ENCODE assay signal across 8 cellular contexts in genomic region chr1:113812661-113813135, GRCh38.
A peak's percentile ranks its signal among the peaks of the same experiment; 100 is the strongest.
DNase-seq lines count a peak whose midpoint lies in the region; TF ChIP-seq lines count a peak whose summit lies in the region.

No MANE protein-coding gene starts in this region.

- H3K36me3 ChIP-seq in ES-I3 (ENCODE audit: insufficient read depth, low read length) = no peaks in the 10 kb centered on the region
- H3K36me3 ChIP-seq in mucosa of rectum (ENCODE audit: control insufficient read depth in 2 of 2, insufficient read depth in 2 of 2, low read length in 2 of 2) = no peaks in the 10 kb centered on the region

- H3K4me3 ChIP-seq in coronary artery (peak overlapping the region; percentile 92), mucosa of rectum (ENCODE audit: low read length in 2 of 2) (peak overlapping the region; percentile 79 to 100)

- peak overlapping the region; percentile 61 for H3K9ac ChIP-seq in ES-I3 (ENCODE audit: low read depth, low read length)
- peak overlapping the region; percentile 54 to 74 for H3K9ac ChIP-seq in mucosa of rectum (ENCODE audit: low read depth in 1 of 2, low read length in 2 of 2)

- H3K4me1 ChIP-seq in ES-I3 (ENCODE audit: insufficient read depth, low read length) (0 out of 2 replicates have a peak, but pooled peaks cover 3% of the 10 kb centered on the region), mucosa of rectum (ENCODE audit: control insufficient read depth in 2 of 2, insufficient read depth in 2 of 2, low read length in 2 of 2) (peaks cover 15 to 19% of the 10 kb centered on the region in 2 donors)

- TF ChIP-seq CTCF in coronary artery (IDR thresholded peaks at IDR 0.05) = no peak

- DNase-seq in NCI-H69 (lab: John Stamatoyannopoulos, UW) = peak; percentile 39
- DNase-seq in coronary artery (ENCODE audit: low spot score) = no peak
- DNase-seq in ecto neural progenitor cell (ENCODE audit: low spot score) = no peak
- DNase-seq in NCI-H2081 treated with DMSO at 0.1 percent for 48 hours (lab: John Stamatoyannopoulos, UW) = no peak
- no peak for DNase-seq in NK-92 treated with Interleukin-12 subunit alpha and Interleukin-12 subunit beta, amount 100 ng/mL, for 24 hours (lab: John Stamatoyannopoulos, UW)
- DNase-seq in SKM-1 treated with dmso at 0.1 percent for 144 hours (lab: John Stamatoyannopoulos, UW; ENCODE audit: unreplicated experiment) = no peak

- H3K9me3 ChIP-seq in ES-I3 (ENCODE audit: control insufficient read depth, insufficient read depth, low read length) (no peaks in the 10 kb centered on the region), mucosa of rectum (ENCODE audit: control insufficient read depth in 2 of 2, low read length in 2 of 2) (no peaks in the 10 kb centered on the region)

- H3K27ac ChIP-seq in coronary artery (peak overlapping the region; percentile 73 to 98), mucosa of rectum (ENCODE audit: low read depth in 2 of 2, low read length in 2 of 2) (peak overlapping the region; percentile 83 to 97)

- H3K27me3 ChIP-seq in mucosa of rectum (ENCODE audit: control insufficient read depth in 2 of 2, insufficient read depth in 2 of 2, low read length in 2 of 2) = no peaks in the 10 kb centered on the region
